Comparison of ENCODE assay signal across 12 cellular contexts in genomic region chr17:65177901-65178300, GRCh38. TPM values are rescaled to one million over a fixed set of nuclear protein-coding genes. Genes with fewer than 3 reads are reported as not detected.
DNase-seq lines count a peak whose midpoint lies in the region; ATAC-seq and TF ChIP-seq lines count a peak whose summit lies in the region.
"Had no signal": no experiment of that assay in that cellular context is flagged by ENCODE, and none has a peak within 500 bp of the region (broad histone marks: within the 10 kb centered on the region; RNA-seq: fewer than 3 reads in every experiment).

No MANE protein-coding gene starts in this region.

- H3K79me2 ChIP-seq in PC-9 (ENCODE audit: low read depth) = no peaks in the 10 kb centered on the region

- no peaks in the 10 kb centered on the region for H3K9me3 Mint-ChIP-seq in activated CD8-positive, alpha-beta T cell treated with anti-CD3 and anti-CD28 coated beads for 36 hours
- no peaks in the 10 kb centered on the region for H3K9me3 Mint-ChIP-seq in immature natural killer cell

- H3K27ac ChIP-seq in ovary (no peak overlapping the region), PC-9 (no peak overlapping the region)

- H3K27me3 ChIP-seq in ovary (no peaks in the 10 kb centered on the region), PC-9 (ENCODE audit: insufficient read depth, low read depth) (no peaks in the 10 kb centered on the region)

- H3K4me3 Mint-ChIP-seq in activated CD8-positive, alpha-beta T cell treated with anti-CD3 and anti-CD28 coated beads for 36 hours = no peak overlapping the region
- no peak overlapping the region for H3K4me3 Mint-ChIP-seq in immature natural killer cell

- no peak overlapping the region for H2AFZ ChIP-seq in PC-9

- TF ChIP-seq POLR2A in GM18505 (IDR thresholded peaks at IDR 0.05; ENCODE audit: borderline replicate concordance, extremely low read depth, insufficient read depth, insufficient read length) (no peak), ovary (IDR thresholded peaks at IDR 0.05) (no peak)

- peak overlapping the region; percentile 1 for H3K27ac Mint-ChIP-seq in activated CD8-positive, alpha-beta T cell treated with anti-CD3 and anti-CD28 coated beads for 36 hours
- H3K27ac Mint-ChIP-seq in immature natural killer cell = peak overlapping the region; percentile 17 to 88 (median 78)

- in situ Hi-C loops in Caki2 (cut with HindIII; ENCODE audit: low pct_unique_long_range_greater_than_20kb, low sequenced_read_pairs) = no loop called here

- no peaks in the 10 kb centered on the region for H3K9me2 ChIP-seq in PC-9 (ENCODE audit: insufficient read depth)

- no peak overlapping the region for H3K4me2 ChIP-seq in PC-9

- 81 to 89% (median 83%) methylated on average over 4 of the region's 4 CpGs for WGBS in ovary, 3 donors

- DNase-seq in Caki2 (ENCODE audit: low read depth) (peak; percentile 38), Kasumi-1 (lab: John Stamatoyannopoulos, UW) (peak; percentile 41 to 57), immature natural killer cell (no peak), cardiac septum (ENCODE audit: low spot score) (no peak), ovary (no peak), PC-9 (no peak)
- no peak for DNase-seq in activated CD8-positive, alpha-beta T cell treated with anti-CD3 and anti-CD28 coated beads for 36 hours
- DNase-seq: cortex of kidney, GOT3, NCI-H1436, Right ventricle myocardium superior had no signal

- H3K36me3 Mint-ChIP-seq in activated CD8-positive, alpha-beta T cell treated with anti-CD3 and anti-CD28 coated beads for 36 hours (ENCODE audit: low read depth) = no peaks in the 10 kb centered on the region
- peaks cover 10 to 15% (median 14%) of the 10 kb centered on the region in 3 donors for H3K36me3 Mint-ChIP-seq in immature natural killer cell

- H3K36me3 ChIP-seq in ovary = no peaks in the 10 kb centered on the region
- no peaks in the 10 kb centered on the region for H3K36me3 ChIP-seq in PC-9 (ENCODE audit: low read depth)

- no peak for TF ChIP-seq CTCF in activated CD8-positive, alpha-beta T cell treated with anti-CD3 and anti-CD28 coated beads for 36 hours (IDR thresholded peaks at IDR 0.05)
- no peak for TF ChIP-seq CTCF in ovary (IDR thresholded peaks at IDR 0.05)
- TF ChIP-seq CTCF in PC-9 (conservative IDR thresholded peaks at IDR 0.05) = no peak

- no peaks in the 10 kb centered on the region for H4K20me1 ChIP-seq in PC-9 (ENCODE audit: insufficient read depth)

- POLR2A ChIA-PET in activated CD8-positive, alpha-beta T cell treated with anti-CD3 and anti-CD28 coated beads for 36 hours (lab: Charles Lee) = interaction anchor here (0.8 kb wide), 1 partner anchor 43 kb away, joined by 4 read pairs; no protein-coding TSS in a partner anchor
- POLR2A ChIA-PET in PC-9 (lab: Charles Lee; ENCODE audit: unreplicated experiment) = interaction anchor here (0.6 kb wide), 1 partner anchor 404 kb away, joined by 5 read pairs; no protein-coding TSS in a partner anchor

- H3K4me1 Mint-ChIP-seq in activated CD8-positive, alpha-beta T cell treated with anti-CD3 and anti-CD28 coated beads for 36 hours (ENCODE audit: low read depth) = peaks cover 47% of the 10 kb centered on the region
- peaks cover 52 to 66% of the 10 kb centered on the region in 2 donors for H3K4me1 Mint-ChIP-seq in immature natural killer cell

- CTCF ChIA-PET in activated CD8-positive, alpha-beta T cell treated with anti-CD3 and anti-CD28 coated beads for 36 hours (lab: Charles Lee) = interaction anchor here (0.6 to 2.3 kb wide), 4 partner anchors 20 to 78 kb away, joined by 3 to 6 read pairs (median 4); no protein-coding TSS in a partner anchor
- CTCF ChIA-PET in PC-9 (lab: Charles Lee) = no interaction called here

- no peak for ATAC-seq in activated CD8-positive, alpha-beta T cell treated with anti-CD3 and anti-CD28 coated beads for 36 hours
- no peak for ATAC-seq in GM18505 (IDR thresholded peaks at IDR 0.05; ENCODE audit: unreplicated experiment)

- peaks cover 2% of the 10 kb centered on the region for H3K27me3 Mint-ChIP-seq in activated CD8-positive, alpha-beta T cell treated with anti-CD3 and anti-CD28 coated beads for 36 hours
- H3K27me3 Mint-ChIP-seq in immature natural killer cell (ENCODE audit: low read depth in 3 of 3) = peaks cover 2 to 18% (median 7%) of the 10 kb centered on the region in 3 donors

- no TSS peak for BruUV-seq in PC-9 (replicated peaks; lab: Mats Ljungman, UMichigan)

- H3K9me3 ChIP-seq in ovary (no peaks in the 10 kb centered on the region), PC-9 (ENCODE audit: insufficient read depth, low read depth) (no peaks in the 10 kb centered on the region)

- no peaks in the 10 kb centered on the region for H3F3A ChIP-seq in PC-9 (ENCODE audit: insufficient read depth, low read depth)

- H3K4me3 ChIP-seq in ovary (no peak overlapping the region), PC-9 (no peak overlapping the region)

- intact Hi-C loops in activated CD8-positive, alpha-beta T cell treated with anti-CD3 and anti-CD28 coated beads for 36 hours (cut with micrococcal nuclease) = no loop called here
- intact Hi-C loops in cardiac septum (cut with DNase I) = no loop called here
- intact Hi-C loops in ovary (cut with DNase I) = no loop called here
- intact Hi-C loops in PC-9 (cut with micrococcal nuclease; ENCODE audit: unreplicated experiment) = no loop called here

- no peak for TF ChIP-seq EP300 in ovary (IDR thresholded peaks at IDR 0.05)

- peaks cover 1% of the 10 kb centered on the region for H3K4me1 ChIP-seq in ovary (ENCODE audit: insufficient read depth)
- H3K4me1 ChIP-seq in PC-9 (replicated peaks; ENCODE audit: insufficient read depth) = no peaks in the 10 kb centered on the region

RNA-seq across cellular contexts. Expression of gene RGS9, which starts 40.7 kb away (rescaled TPM):
- 38.8 and 46.4 TPM in 2 replicates for total RNA-seq in Caki2 (2014; rRNA removed; shearing (Covaris generic); ENCODE audit: low replicate concordance)
- total RNA-seq in activated CD8-positive, alpha-beta T cell treated with anti-CD3 and anti-CD28 coated beads for 36 hours = 1 to 10 TPM; 1.3 to 1.9 TPM
- polyA plus RNA-seq in immature natural killer cell = 10 to 100 TPM; 16.9 to 30.3 (median 17.5) TPM
- total RNA-seq in cardiac septum = 0.38 TPM
- total RNA-seq in ovary = 10 to 100 TPM in 3 of 7 donors, 1 to 10 TPM in 4; 5.3 to 15.7 (median 9.1) TPM
- polyA plus RNA-seq in ovary = 10 to 100 TPM in 1 of 2 donors, 1 to 10 TPM in 1; 5.4 to 11.5 TPM
- total RNA-seq in PC-9 (2021) = 5.7 and 6.1 TPM in 2 replicates

Comparison
In these comparisons a context has a peak if more than half of its experiments do, and no peak if none do; other contexts are left out.
1. DNase-seq: peak in Caki2 (single experiment) and Kasumi-1 (2 of 2); none in activated CD8-positive, alpha-beta T cell treated with anti-CD3 and anti-CD28 coated beads for 36 hours (single experiment), immature natural killer cell (0 of 3), cardiac septum (single experiment), ovary (0 of 5) and PC-9 (0 of 2).